In genomic region chr15:94119923-94120775, GRCh38 we compare ENCODE assay signal across 8 cellular contexts.
DNase-seq lines count a peak whose midpoint lies in the region; ATAC-seq and TF ChIP-seq lines count a peak whose summit lies in the region.

No MANE protein-coding gene starts in this region.

- peak; percentile 99 for ATAC-seq in GM19467 (IDR thresholded peaks at IDR 0.05; ENCODE audit: unreplicated experiment)
- ATAC-seq in HG03520 (IDR thresholded peaks at IDR 0.05; ENCODE audit: unreplicated experiment) = peak; percentile 100
- peak; percentile 100 for ATAC-seq in activated CD4-positive, alpha-beta T cell treated with anti-CD3 and anti-CD28 coated beads for 36 hours
- peak; percentile 72 to 78 for ATAC-seq in naive B cell (ENCODE audit: low read depth in 2 of 2)
- peak; percentile 97 for ATAC-seq in upper lobe of left lung (ENCODE audit: low FRiP score in 2 of 2)

- no peaks in the 10 kb centered on the region for H3K27me3 ChIP-seq in upper lobe of left lung

- no peaks in the 10 kb centered on the region for H3K36me3 Mint-ChIP-seq in activated CD4-positive, alpha-beta T cell treated with anti-CD3 and anti-CD28 coated beads for 36 hours (ENCODE audit: low read depth)
- no peaks in the 10 kb centered on the region for H3K36me3 Mint-ChIP-seq in naive B cell

- TF ChIP-seq EP300 in upper lobe of left lung (IDR thresholded peaks at IDR 0.05) = no peak

- POLR2A ChIA-PET in activated CD4-positive, alpha-beta T cell treated with anti-CD3 and anti-CD28 coated beads for 36 hours (lab: Charles Lee) = interaction anchor here (0.5 to 0.7 kb wide), 2 partner anchors 463 to 1090 kb away, joined by 3 read pairs; no protein-coding TSS in a partner anchor

- intact Hi-C loops in activated CD4-positive, alpha-beta T cell treated with anti-CD3 and anti-CD28 coated beads for 36 hours (cut with DNase I, micrococcal nuclease) = loop anchor here (1.0 to 10.0 kb wide), 6 partner anchors 123 to 1325 kb away; no protein-coding TSS in a partner anchor

- DNase-seq in DMS153 treated with DMSO at 0.1 percent for 48 hours (lab: John Stamatoyannopoulos, UW; ENCODE audit: unreplicated experiment) (peak; percentile 8), NCI-H510A (lab: John Stamatoyannopoulos, UW) (peak; percentile 34), erythroblast (lab: John Stamatoyannopoulos, UW) (peak; percentile 64 to 76), naive B cell (peak; percentile 29), upper lobe of left lung (peak in 1 of 2 donors; percentile 69)
- DNase-seq in activated CD4-positive, alpha-beta T cell treated with anti-CD3 and anti-CD28 coated beads for 36 hours = peak; percentile 68

- no peak overlapping the region for H3K4me3 Mint-ChIP-seq in activated CD4-positive, alpha-beta T cell treated with anti-CD3 and anti-CD28 coated beads for 36 hours
- H3K4me3 Mint-ChIP-seq in naive B cell = no peak overlapping the region

- H3K27me3 Mint-ChIP-seq in activated CD4-positive, alpha-beta T cell treated with anti-CD3 and anti-CD28 coated beads for 36 hours = no peaks in the 10 kb centered on the region
- H3K27me3 Mint-ChIP-seq in naive B cell = peaks cover 0 to 3% (median 2%) of the 10 kb centered on the region in 3 donors

- peaks cover 0 to 9% (median 2%) of the 10 kb centered on the region in 4 donors for H3K4me1 ChIP-seq in upper lobe of left lung

- no peaks in the 10 kb centered on the region for H3K9me3 Mint-ChIP-seq in activated CD4-positive, alpha-beta T cell treated with anti-CD3 and anti-CD28 coated beads for 36 hours (ENCODE audit: low read depth)
- H3K9me3 Mint-ChIP-seq in naive B cell = peaks cover 0 to under 1% (median 0%) of the 10 kb centered on the region in 7 donors

- no peak overlapping the region for H3K27ac ChIP-seq in upper lobe of left lung

- CTCF ChIA-PET in activated CD4-positive, alpha-beta T cell treated with anti-CD3 and anti-CD28 coated beads for 36 hours (lab: Charles Lee) = interaction anchor here (0.6 to 2.2 kb wide), 21 partner anchors 11 to 1090 kb away, joined by 3 to 13 read pairs (median 4); no protein-coding TSS in a partner anchor

- no peak for TF ChIP-seq POLR2A in erythroblast (IDR thresholded peaks at IDR 0.05; ENCODE audit: low read length)
- TF ChIP-seq POLR2A in upper lobe of left lung (IDR thresholded peaks at IDR 0.05) = no peak

- peak; percentile 51 to 96 (median 84) for TF ChIP-seq CTCF in upper lobe of left lung (IDR thresholded peaks at IDR 0.05)

- H3K4me1 Mint-ChIP-seq in activated CD4-positive, alpha-beta T cell treated with anti-CD3 and anti-CD28 coated beads for 36 hours = no peaks in the 10 kb centered on the region
- no peaks in the 10 kb centered on the region for H3K4me1 Mint-ChIP-seq in naive B cell

- H3K27ac Mint-ChIP-seq in activated CD4-positive, alpha-beta T cell treated with anti-CD3 and anti-CD28 coated beads for 36 hours = no peak overlapping the region
- H3K27ac Mint-ChIP-seq in naive B cell = no peak overlapping the region

- WGBS in upper lobe of left lung, 2 donors = 37 to 39% methylated on average over 11 of the region's 11 CpGs

- H3K9me3 ChIP-seq in upper lobe of left lung = no peaks in the 10 kb centered on the region

- H3K4me3 ChIP-seq in upper lobe of left lung = no peak overlapping the region

- no peaks in the 10 kb centered on the region for H3K36me3 ChIP-seq in upper lobe of left lung
